In genomic region chr10:75001715-75002350, GRCh38 we compare ENCODE assay signal across 16 cellular contexts.
"Had no signal": no experiment of that assay in that cellular context is flagged by ENCODE, and none has a peak within 500 bp of the region (broad histone marks: within the 10 kb centered on the region; RNA-seq: fewer than 3 reads in every experiment).

No MANE protein-coding gene starts in this region.

- H3K9me3 ChIP-seq: body of pancreas, gastroesophageal sphincter, heart right ventricle, stomach, testis had no signal

- ATAC-seq: body of pancreas; gastroesophageal sphincter; heart right ventricle; naive thymus-derived CD4-positive, alpha-beta T cell had no signal

- H3K4me3 Mint-ChIP-seq: naive thymus-derived CD4-positive, alpha-beta T cell; T-helper 2 cell treated with Interferon-gamma antibody and Interleukin-4, amounts not matched to agents 5 μg/mL and 100 μg/mL, for 36 hours had no signal

- DNase-seq: activated effector memory CD4-positive, alpha-beta T cell treated with anti-CD3 and anti-CD28 coated beads, Interleukin-2, amount 50 U/mL, for 16 hours; activated T-cell treated with anti-CD3 and anti-CD28 coated beads, Interleukin-2, amount 50 U/mL, for 1 hour; amygdala; body of pancreas; caudate nucleus; heart right ventricle; naive thymus-derived CD4-positive, alpha-beta T cell; retina; stimulated activated CD4-positive, alpha-beta T cell treated with anti-CD3 and anti-CD28 coated beads, Interleukin-4, amount 100 ng/mL, for 24 hours; stomach; SW 1271; testis had no signal

- H3K9me3 Mint-ChIP-seq: activated naive CD4-positive, alpha-beta T cell treated with anti-CD3 and anti-CD28 coated beads, Interleukin-2, amount 50 U/mL, for 72 hours; naive thymus-derived CD4-positive, alpha-beta T cell; T-helper 2 cell treated with Interferon-gamma antibody and Interleukin-4, amounts not matched to agents 5 μg/mL and 100 μg/mL, for 36 hours had no signal

- H3K27me3 ChIP-seq: body of pancreas, gastroesophageal sphincter, heart right ventricle, stomach, testis had no signal

- H3K36me3 Mint-ChIP-seq: activated naive CD4-positive, alpha-beta T cell treated with anti-CD3 and anti-CD28 coated beads, Interleukin-2, amount 50 U/mL, for 72 hours had no signal

- H3K27me3 Mint-ChIP-seq: naive thymus-derived CD4-positive, alpha-beta T cell had no signal

- H3K4me1 ChIP-seq: body of pancreas, gastroesophageal sphincter, heart right ventricle, stomach, testis had no signal

- H3K27ac Mint-ChIP-seq: T-helper 2 cell treated with Interferon-gamma antibody and Interleukin-4, amounts not matched to agents 5 μg/mL and 100 μg/mL, for 36 hours had no signal

- H3K27ac ChIP-seq: body of pancreas, gastroesophageal sphincter, heart right ventricle, skin epidermis, stomach, testis had no signal

- H3K4me3 ChIP-seq: body of pancreas, gastroesophageal sphincter, heart right ventricle, skin epidermis, stomach, testis had no signal
